ENCODE assay signal across 8 cellular contexts in genomic region chr7:40341-40740, GRCh38.
DNase-seq lines count a peak whose midpoint lies in the region; ATAC-seq and TF ChIP-seq lines count a peak whose summit lies in the region.
"Not testable (repeated sequence)": the region's sequence is repeated elsewhere in the genome, so short reads cannot be mapped to it uniquely, and the experiment has no call there.

No MANE protein-coding gene starts in this region.

- DNase-seq in AG10803 (ENCODE audit: low read depth) (peak; percentile 43), WERI-Rb-1 (peak; percentile 35), mammary epithelial cell (peak; percentile 45), fibroblast of pulmonary artery (ENCODE audit: low read depth) (peak; percentile 18), stomach (peak; percentile 28)
- not testable (repeated sequence) for DNase-seq in left colon; neural crest cell (ENCODE audit: low read depth, low spot score)

- peak; percentile 21; the same call in 1 of the 2 replicates for TF ChIP-seq CTCF in AG10803 (conservative IDR thresholded peaks at IDR 0.05; ENCODE audit: low read length)
- TF ChIP-seq CTCF in LNCAP (IDR thresholded peaks at IDR 0.05), result peak; percentile 34; the same call in 1 of the 2 replicates
- TF ChIP-seq CTCF in WERI-Rb-1 (IDR thresholded peaks at IDR 0.05; ENCODE audit: low read depth, low read length), result peak; percentile 22; the same call in 1 of the 2 replicates
- peak in 1 of 2 donors; percentile 41 for TF ChIP-seq CTCF in mammary epithelial cell (conservative IDR thresholded peaks at IDR 0.05 in 1 of 2, IDR thresholded peaks at IDR 0.05 in 1 of 2; ENCODE audit: extremely low read depth in 1 of 2, insufficient read depth in 1 of 2, low read depth in 1 of 2, low read length in 2 of 2)
- TF ChIP-seq CTCF in fibroblast of pulmonary artery (IDR thresholded peaks at IDR 0.05; ENCODE audit: low read length, missing control alignments); stomach (IDR thresholded peaks at IDR 0.05): not testable (repeated sequence)
- TF ChIP-seq CTCF in neural crest cell (conservative IDR thresholded peaks at IDR 0.05), result peak; percentile 37

- not testable (repeated sequence) for BruUV-seq in mammary epithelial cell (replicated peaks; lab: Mats Ljungman, UMichigan)

- in situ Hi-C loops in mammary epithelial cell (cut with MboI; ENCODE audit: low sequenced_read_pairs in 2 of 2), result not testable (repeated sequence)

- not testable (repeated sequence) for H4K20me1 ChIP-seq in mammary epithelial cell (ENCODE audit: insufficient read depth, low read length)

- H3K9me3 Mint-ChIP-seq in neural crest cell, result not testable (repeated sequence)

- H3K36me3 ChIP-seq in WERI-Rb-1; mammary epithelial cell (ENCODE audit: insufficient read depth, low read length); stomach: not testable (repeated sequence)

- not testable (repeated sequence) for H3K27me3 Mint-ChIP-seq in neural crest cell (ENCODE audit: low read depth)

- H3K4me2 ChIP-seq in mammary epithelial cell (ENCODE audit: insufficient read depth, low read depth, low read length), result not testable (repeated sequence)

- ATAC-seq in left colon, result peak; percentile 45

- not testable (repeated sequence) for H2AFZ ChIP-seq in mammary epithelial cell (ENCODE audit: low read depth, low read length)

- not testable (repeated sequence) for H3K4me3 ChIP-seq in AG10803 (ENCODE audit: low read length); WERI-Rb-1 (ENCODE audit: low read depth, low read length); mammary epithelial cell (replicated peaks in 1 of 3; ENCODE audit: insufficient read depth in 1 of 3, low read depth in 2 of 3, low read length in 3 of 3); fibroblast of pulmonary artery (replicated peaks; ENCODE audit: low read depth, low read length); stomach

- H3K4me1 ChIP-seq in mammary epithelial cell (ENCODE audit: insufficient read depth, low read length); stomach: not testable (repeated sequence)

- not testable (repeated sequence) for H3K27ac ChIP-seq in WERI-Rb-1; mammary epithelial cell (ENCODE audit: insufficient read depth, low read depth, low read length); stomach

- H3K9me3 ChIP-seq in WERI-Rb-1 (ENCODE audit: severe bottlenecking); mammary epithelial cell (replicated peaks; ENCODE audit: insufficient read depth, low read length); stomach: not testable (repeated sequence)

- H3K9ac ChIP-seq in mammary epithelial cell (ENCODE audit: insufficient read depth, low read length), result not testable (repeated sequence)

- not testable (repeated sequence) for H3K4me3 Mint-ChIP-seq in neural crest cell

- not testable (repeated sequence) for H3K27ac Mint-ChIP-seq in neural crest cell (ENCODE audit: unreplicated experiment)

- CTCF ChIA-PET in mammary epithelial cell (lab: Charles Lee; ENCODE audit: low non-redundant PET), result not testable (repeated sequence)

- H3K79me2 ChIP-seq in mammary epithelial cell (ENCODE audit: insufficient read depth, low read length), result not testable (repeated sequence)

- TF ChIP-seq POLR2A in stomach (IDR thresholded peaks at IDR 0.05), result not testable (repeated sequence)

- intact Hi-C loops in mammary epithelial cell (cut with micrococcal nuclease); left colon (cut with DNase I, micrococcal nuclease); stomach (cut with DNase I; ENCODE audit: low total_unique reads): not testable (repeated sequence)

- not testable (repeated sequence) for TF ChIP-seq EP300 in stomach (IDR thresholded peaks at IDR 0.05)

- not testable (repeated sequence) for H3K36me3 Mint-ChIP-seq in neural crest cell (ENCODE audit: low read depth)

- H3K4me1 Mint-ChIP-seq in neural crest cell, result not testable (repeated sequence)

- dilution Hi-C loops in mammary epithelial cell (cut with HindIII; ENCODE audit: low sequenced_read_pairs), result not testable (repeated sequence)

- not testable (repeated sequence) for H3K27me3 ChIP-seq in WERI-Rb-1 (ENCODE audit: insufficient read depth, low read depth, severe bottlenecking); mammary epithelial cell (ENCODE audit: insufficient read depth, low read length)
- H3K27me3 ChIP-seq in stomach, result peaks cover 0 to 21% (median 0%) of the 10 kb centered on the region in 3 donors

- 21% methylated on average over 3 of the region's 4 CpGs for WGBS in mammary epithelial cell (ENCODE audit: low coverage, missing lambda C conversion rate)
- WGBS in stomach, 5 donors, result 25 to 54% (median 40%) methylated on average over 4 of the region's 4 CpGs
